ENCODE assay signal across 1 cellular context in the genomic region with DNA sequence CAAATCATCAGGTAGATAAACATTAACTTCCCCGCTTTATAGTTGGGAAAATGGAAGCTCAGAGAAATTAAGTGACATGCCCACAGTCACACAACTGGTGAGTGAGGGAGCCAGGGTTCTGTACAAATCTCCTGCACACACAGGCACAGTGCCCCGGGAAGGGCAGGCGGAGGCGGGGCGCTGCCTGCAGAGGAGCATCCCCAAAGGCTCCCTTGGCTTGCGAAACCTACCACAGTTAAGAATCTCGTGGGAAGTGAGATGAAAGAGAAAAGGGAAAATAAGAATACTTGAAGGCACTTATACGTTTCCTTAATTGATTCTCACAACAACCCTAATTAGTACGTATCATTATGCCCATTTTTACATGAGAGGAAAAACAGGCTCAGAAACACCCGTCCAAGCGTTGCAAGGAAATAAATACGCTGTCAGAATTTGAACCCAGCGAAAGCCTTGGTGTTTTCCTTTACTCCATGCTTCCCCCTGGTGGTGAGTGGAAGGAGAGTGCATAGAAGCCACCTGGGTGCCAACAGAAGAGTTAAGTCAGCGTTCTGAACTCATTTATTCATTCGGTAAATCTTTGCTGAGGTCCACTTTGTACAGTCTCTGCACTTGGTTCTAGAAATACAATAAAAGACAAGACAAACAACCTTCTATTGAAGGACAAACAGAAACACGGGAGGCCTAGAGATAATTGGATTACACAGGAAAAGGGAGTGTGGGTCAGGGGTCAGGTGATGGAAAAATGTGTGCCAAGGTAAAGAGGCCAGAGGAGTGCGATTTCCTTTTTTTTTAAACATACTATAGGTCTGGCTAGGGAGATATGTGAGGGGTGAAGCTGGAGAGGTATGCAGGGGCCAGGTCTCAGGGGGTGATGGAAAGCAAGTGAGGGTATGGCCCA.
TF ChIP-seq lines count a peak whose summit lies in the region.

No MANE protein-coding gene starts in this region.

TF ChIP-seq in WTC11, 78 proteins besides CTCF, POLR2A, EP300 and RAD21 (continued from another document):
- TF ChIP-seq, protein P1, sequence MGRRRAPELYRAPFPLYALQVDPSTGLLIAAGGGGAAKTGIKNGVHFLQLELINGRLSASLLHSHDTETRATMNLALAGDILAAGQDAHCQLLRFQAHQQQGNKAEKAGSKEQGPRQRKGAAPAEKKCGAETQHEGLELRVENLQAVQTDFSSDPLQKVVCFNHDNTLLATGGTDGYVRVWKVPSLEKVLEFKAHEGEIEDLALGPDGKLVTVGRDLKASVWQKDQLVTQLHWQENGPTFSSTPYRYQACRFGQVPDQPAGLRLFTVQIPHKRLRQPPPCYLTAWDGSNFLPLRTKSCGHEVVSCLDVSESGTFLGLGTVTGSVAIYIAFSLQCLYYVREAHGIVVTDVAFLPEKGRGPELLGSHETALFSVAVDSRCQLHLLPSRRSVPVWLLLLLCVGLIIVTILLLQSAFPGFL (CRISPR knock-in tag; IDR thresholded peaks at IDR 0.05; ENCODE audit: borderline replicate concordance), result no peak
- TF ChIP-seq SOX15 (CRISPR knock-in tag; IDR thresholded peaks at IDR 0.05) (no peak), NFATC4 (CRISPR knock-in tag; IDR thresholded peaks at IDR 0.05) (no peak), GTF2I (CRISPR knock-in tag; conservative IDR thresholded peaks at IDR 0.05) (no peak), TCF7 (CRISPR knock-in tag; IDR thresholded peaks at IDR 0.05; ENCODE audit: low read depth) (no peak), EMX1 (CRISPR knock-in tag; IDR thresholded peaks at IDR 0.05) (no peak), ZNF263 (CRISPR knock-in tag; IDR thresholded peaks at IDR 0.05; ENCODE audit: low read depth) (no peak), CREM (CRISPR knock-in tag; IDR thresholded peaks at IDR 0.05) (no peak), JAZF1 (CRISPR knock-in tag; IDR thresholded peaks at IDR 0.05) (no peak), ZNF396 (CRISPR knock-in tag; IDR thresholded peaks at IDR 0.05; ENCODE audit: borderline replicate concordance) (no peak)
- TF ChIP-seq, protein P2, sequence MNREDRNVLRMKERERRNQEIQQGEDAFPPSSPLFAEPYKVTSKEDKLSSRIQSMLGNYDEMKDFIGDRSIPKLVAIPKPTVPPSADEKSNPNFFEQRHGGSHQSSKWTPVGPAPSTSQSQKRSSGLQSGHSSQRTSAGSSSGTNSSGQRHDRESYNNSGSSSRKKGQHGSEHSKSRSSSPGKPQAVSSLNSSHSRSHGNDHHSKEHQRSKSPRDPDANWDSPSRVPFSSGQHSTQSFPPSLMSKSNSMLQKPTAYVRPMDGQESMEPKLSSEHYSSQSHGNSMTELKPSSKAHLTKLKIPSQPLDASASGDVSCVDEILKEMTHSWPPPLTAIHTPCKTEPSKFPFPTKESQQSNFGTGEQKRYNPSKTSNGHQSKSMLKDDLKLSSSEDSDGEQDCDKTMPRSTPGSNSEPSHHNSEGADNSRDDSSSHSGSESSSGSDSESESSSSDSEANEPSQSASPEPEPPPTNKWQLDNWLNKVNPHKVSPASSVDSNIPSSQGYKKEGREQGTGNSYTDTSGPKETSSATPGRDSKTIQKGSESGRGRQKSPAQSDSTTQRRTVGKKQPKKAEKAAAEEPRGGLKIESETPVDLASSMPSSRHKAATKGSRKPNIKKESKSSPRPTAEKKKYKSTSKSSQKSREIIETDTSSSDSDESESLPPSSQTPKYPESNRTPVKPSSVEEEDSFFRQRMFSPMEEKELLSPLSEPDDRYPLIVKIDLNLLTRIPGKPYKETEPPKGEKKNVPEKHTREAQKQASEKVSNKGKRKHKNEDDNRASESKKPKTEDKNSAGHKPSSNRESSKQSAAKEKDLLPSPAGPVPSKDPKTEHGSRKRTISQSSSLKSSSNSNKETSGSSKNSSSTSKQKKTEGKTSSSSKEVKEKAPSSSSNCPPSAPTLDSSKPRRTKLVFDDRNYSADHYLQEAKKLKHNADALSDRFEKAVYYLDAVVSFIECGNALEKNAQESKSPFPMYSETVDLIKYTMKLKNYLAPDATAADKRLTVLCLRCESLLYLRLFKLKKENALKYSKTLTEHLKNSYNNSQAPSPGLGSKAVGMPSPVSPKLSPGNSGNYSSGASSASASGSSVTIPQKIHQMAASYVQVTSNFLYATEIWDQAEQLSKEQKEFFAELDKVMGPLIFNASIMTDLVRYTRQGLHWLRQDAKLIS (CRISPR knock-in tag; IDR thresholded peaks at IDR 0.05; ENCODE audit: borderline replicate concordance), result no peak
- TF ChIP-seq, protein P3, sequence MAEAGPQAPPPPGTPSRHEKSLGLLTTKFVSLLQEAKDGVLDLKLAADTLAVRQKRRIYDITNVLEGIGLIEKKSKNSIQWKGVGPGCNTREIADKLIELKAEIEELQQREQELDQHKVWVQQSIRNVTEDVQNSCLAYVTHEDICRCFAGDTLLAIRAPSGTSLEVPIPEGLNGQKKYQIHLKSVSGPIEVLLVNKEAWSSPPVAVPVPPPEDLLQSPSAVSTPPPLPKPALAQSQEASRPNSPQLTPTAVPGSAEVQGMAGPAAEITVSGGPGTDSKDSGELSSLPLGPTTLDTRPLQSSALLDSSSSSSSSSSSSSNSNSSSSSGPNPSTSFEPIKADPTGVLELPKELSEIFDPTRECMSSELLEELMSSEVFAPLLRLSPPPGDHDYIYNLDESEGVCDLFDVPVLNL (CRISPR knock-in tag; IDR thresholded peaks at IDR 0.05; ENCODE audit: borderline replicate concordance, low read depth), result no peak
